Comparison of ENCODE assay signal across 13 cellular contexts in the genomic region with DNA sequence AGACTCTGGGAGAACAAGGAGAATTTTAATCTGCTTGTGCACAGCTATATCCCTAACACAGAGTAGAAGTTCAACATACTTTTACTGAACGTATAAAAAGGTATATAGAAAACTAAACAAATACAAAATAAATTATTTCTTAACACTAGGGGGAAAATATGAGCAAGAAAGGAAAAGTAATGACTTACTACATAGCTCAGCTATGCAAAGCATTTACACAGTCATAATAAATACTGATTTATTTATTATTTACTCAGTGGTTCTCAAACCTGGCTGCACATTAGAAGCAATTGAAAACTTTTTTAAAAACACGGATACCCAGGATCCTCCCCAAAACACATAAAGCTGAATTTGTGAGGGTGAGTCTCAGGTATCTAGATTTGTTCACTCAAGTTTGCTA.
"Had no signal": no experiment of that assay in that cellular context is flagged by ENCODE, and none has a peak within 500 bp of the region (broad histone marks: within the 10 kb centered on the region; RNA-seq: fewer than 3 reads in every experiment).

No MANE protein-coding gene starts in this region.

- H3K27me3 ChIP-seq: pancreas, upper lobe of right lung had no signal

- H3K36me3 ChIP-seq: pancreas, upper lobe of right lung had no signal

- H3K4me1 ChIP-seq: pancreas, upper lobe of right lung had no signal

- H3K27ac ChIP-seq: pancreas, upper lobe of right lung had no signal

- DNase-seq: activated B cell treated with CpG ODN at 0.5 μM for 24 hours; activated CD4-positive, alpha-beta T cell treated with anti-CD3 and anti-CD28 coated beads, Interleukin-2, amount 10 ng/mL, durations not matched to agents 7 days and 5 days; activated effector memory CD4-positive, alpha-beta T cell treated with Interleukin-2 at 50 U/mL for 16 hours; aorta; caudate nucleus; cortex of kidney; erythroblast; glutamatergic neuron; immature natural killer cell; naive B cell; pancreas; stimulated activated CD4-positive, alpha-beta T cell treated with anti-CD3 and anti-CD28 coated beads, Interleukin-4, amount 100 ng/mL, for 24 hours; upper lobe of right lung had no signal

- ATAC-seq: pancreas, upper lobe of right lung had no signal

- H3K4me3 ChIP-seq: pancreas, upper lobe of right lung had no signal

- H3K9me3 ChIP-seq: pancreas, upper lobe of right lung had no signal
